Comparison of ENCODE assay signal across 35 cellular contexts in genomic region chr6:108425428-108425827, GRCh38.
"Had no signal": no experiment of that assay in that cellular context is flagged by ENCODE, and none has a peak within 500 bp of the region (broad histone marks: within the 10 kb centered on the region; RNA-seq: fewer than 3 reads in every experiment).

No MANE protein-coding gene starts in this region.

- FAIRE-seq: astrocyte, TTC549 had no signal

- H3K4me1 ChIP-seq: adrenal gland, body of pancreas, breast epithelium had no signal

- H3K27ac ChIP-seq: adrenal gland, body of pancreas, brain microvascular endothelial cell, breast epithelium, WERI-Rb-1 had no signal

- H3K36me3 ChIP-seq: adrenal gland, brain microvascular endothelial cell, breast epithelium, WERI-Rb-1 had no signal

- ATAC-seq: activated CD4-positive, CD25-positive, alpha-beta regulatory T cell treated with anti-CD3 and anti-CD28 coated beads, Interleukin-2, amount 50 U/mL, for 24 hours; activated CD8-positive, alpha-beta T cell treated with anti-CD3 and anti-CD28 coated beads for 36 hours; activated naive CD4-positive, alpha-beta T cell treated with anti-CD3 and anti-CD28 coated beads, Interleukin-2, amount 50 U/mL, for 72 hours; activated T-cell treated with anti-CD3 and anti-CD28 coated beads, Interleukin-2, amount 50 U/mL, for 4 hours; activated T-cell treated with anti-CD3 and anti-CD28 coated beads, Interleukin-2, amount 50 U/mL, for 72 hours; activated T-helper 17 cell treated with anti-CD3 and anti-CD28 coated beads, Interleukin-2, amount 50 U/mL, for 72 hours; body of pancreas; WTC11 had no signal

- H3K9me3 ChIP-seq: adrenal gland, body of pancreas, breast epithelium had no signal

- H3K27me3 ChIP-seq: adrenal gland, body of pancreas, brain microvascular endothelial cell, breast epithelium had no signal

- H3K4me3 ChIP-seq: adrenal gland, body of pancreas, breast epithelium had no signal

- DNase-seq: activated CD4-positive, alpha-beta memory T cell treated with anti-CD3 and anti-CD28 coated beads for 36 hours; activated CD4-positive, alpha-beta T cell treated with anti-CD3 and anti-CD28 coated beads for 4 hours; activated CD4-positive, alpha-beta T cell treated with anti-CD3 and anti-CD28 coated beads, Interleukin-2, amount 10 ng/mL, durations not matched to agents 24 days and 14 days; activated CD4-positive, alpha-beta T cell treated with anti-CD3 and anti-CD28 coated beads, Interleukin-2, amount 50 U/mL, for 1 hour; activated CD4-positive, alpha-beta T cell treated with anti-CD3 and anti-CD28 coated beads, Interleukin-2, amount 50 U/mL, for 4 hours; activated CD4-positive, CD25-positive, alpha-beta regulatory T cell; activated CD8-positive, alpha-beta memory T cell treated with anti-CD3 and anti-CD28 coated beads, Interleukin-2, amount 50 U/mL, for 4 hours; activated CD8-positive, alpha-beta T cell treated with anti-CD3 and anti-CD28 coated beads for 36 hours; activated effector memory CD4-positive, alpha-beta T cell treated with anti-CD3 and anti-CD28 coated beads, Interleukin-2, amount 50 U/mL, for 16 hours; activated gamma-delta T cell treated with Interleukin-2 at 50 U/mL for 16 hours; activated naive CD4-positive, alpha-beta T cell; activated naive CD4-positive, alpha-beta T cell treated with anti-CD3 and anti-CD28 coated beads for 36 hours; activated naive CD4-positive, alpha-beta T cell treated with anti-CD3 and anti-CD28 coated beads, Interleukin-2, amount 50 U/mL, for 16 hours; activated naive CD8-positive, alpha-beta T cell treated with anti-CD3 and anti-CD28 coated beads for 36 hours; activated T-cell treated with anti-CD3 and anti-CD28 coated beads for 4 hours; activated T-cell treated with anti-CD3 and anti-CD28 coated beads, Interleukin-2, amount 50 U/mL, for 1 hour; activated T-cell treated with anti-CD3 and anti-CD28 coated beads, Interleukin-2, amount 50 U/mL, for 4 hours; activated T-cell treated with anti-CD3 and anti-CD28 coated beads, Interleukin-2, amount 50 U/mL, for 72 hours; adrenal gland; amniotic stem cell; aorta; body of pancreas; brain microvascular endothelial cell; central memory CD4-positive, alpha-beta T cell; T-helper 1 cell; T-helper 2 cell; T-helper 9 cell; WERI-Rb-1 had no signal
